17 cellular contexts compared by ENCODE assay signal in genomic region chr17:54455251-54455868, GRCh38.
DNase-seq lines count a peak whose midpoint lies in the region; ATAC-seq, FAIRE-seq and TF ChIP-seq lines count a peak whose summit lies in the region.
"Had no signal": no experiment of that assay in that cellular context is flagged by ENCODE, and none has a peak within 500 bp of the region (broad histone marks: within the 10 kb centered on the region; RNA-seq: fewer than 3 reads in every experiment).

No MANE protein-coding gene starts in this region.

- peaks cover 59% of the 10 kb centered on the region for H3K9me3 Mint-ChIP-seq in T-helper 2 cell treated with Interferon-gamma antibody and Interleukin-4, amounts not matched to agents 5 μg/mL and 100 μg/mL, for 36 hours

- no peak overlapping the region for H2BK120ac ChIP-seq in neuronal stem cell (ENCODE audit: low read depth, low read length)

- H2BK12ac ChIP-seq in neuronal stem cell (ENCODE audit: low read length): no peak overlapping the region

- H2AK5ac ChIP-seq in neuronal stem cell (ENCODE audit: low read depth, low read length): no peak overlapping the region

- H3K9ac ChIP-seq in HepG2 (ENCODE audit: insufficient read depth, low read depth, low read length) (no peak overlapping the region), neuronal stem cell (ENCODE audit: low read depth, low read length, poor library complexity) (no peak overlapping the region)

- intact Hi-C loops in HepG2 (cut with micrococcal nuclease; ENCODE audit: unreplicated experiment) (no loop called here), right lobe of liver (cut with DNase I) (no loop called here), left ventricle myocardium inferior (cut with micrococcal nuclease) (no loop called here)

- no peak overlapping the region for H3K18ac ChIP-seq in neuronal stem cell (ENCODE audit: low read length)

- no peak overlapping the region for H3K4ac ChIP-seq in neuronal stem cell (ENCODE audit: low read length)

- H3K9me3 ChIP-seq in HepG2 (ENCODE audit: low read length): peaks cover 95% of the 10 kb centered on the region
- no peaks in the 10 kb centered on the region for H3K9me3 ChIP-seq in right lobe of liver
- H3K9me3 ChIP-seq in neuronal stem cell (replicated peaks in 1 of 2; ENCODE audit: control insufficient read depth in 2 of 2, insufficient read depth in 1 of 2, low read depth in 1 of 2, low read length in 2 of 2): peaks cover 0 to 5% of the 10 kb centered on the region in 2 donors
- peaks cover 58% of the 10 kb centered on the region for H3K9me3 ChIP-seq in left ventricle myocardium inferior (replicated peaks)

- no peak for FAIRE-seq in HepG2 (lab: Jason Lieb, UNC)
- no peak for FAIRE-seq in GM12891 (lab: Jason Lieb, UNC)
- FAIRE-seq: GM12878 had no signal

- no peak overlapping the region for H3K14ac ChIP-seq in neuronal stem cell (ENCODE audit: low read length)

- ATAC-seq in HepG2 (no peak), right lobe of liver (no peak)
- ATAC-seq: GM12878 had no signal

- no peak for TF ChIP-seq RAD21 in HepG2 (CRISPR knock-in tag; IDR thresholded peaks at IDR 0.05)

- POLR2A ChIA-PET in HepG2 (lab: Yijun Ruan, JAX): no interaction called here

- no peak overlapping the region for H3K23ac ChIP-seq in neuronal stem cell (ENCODE audit: low read depth, low read length, poor library complexity)

- H3K27ac Mint-ChIP-seq in T-helper 2 cell treated with Interferon-gamma antibody and Interleukin-4, amounts not matched to agents 5 μg/mL and 100 μg/mL, for 36 hours: no peak overlapping the region
- H3K27ac Mint-ChIP-seq: B cell; CD4-positive, alpha-beta T cell; H9; HFFc6; IgD-negative memory B cell had no signal

- DNase-seq in HepG2 (ENCODE audit: low spot score): no peak
- no peak for DNase-seq in right lobe of liver
- DNase-seq in KBM-7: peak; percentile 6
- peak; percentile 1 for DNase-seq in astrocyte of the spinal cord (ENCODE audit: low read depth, low spot score)
- DNase-seq in neuronal stem cell (ENCODE audit: low spot score): peak; percentile 2
- DNase-seq in GM12891 (ENCODE audit: insufficient read length, low spot score): no peak
- DNase-seq in T-helper 2 cell treated with Interferon-gamma antibody and Interleukin-4, amounts not matched to agents 5 μg/mL and 100 μg/mL, for 36 hours (ENCODE audit: low spot score): no peak
- DNase-seq in left ventricle myocardium inferior: no peak
- DNase-seq: C1 segment of cervical spinal cord; CD4-positive, alpha-beta T cell; GOT3; H9; HFFc6; Karpas-422 had no signal

- no peak overlapping the region for H3K4me2 ChIP-seq in HepG2 (ENCODE audit: low read depth, low read length)
- no peak overlapping the region for H3K4me2 ChIP-seq in neuronal stem cell (ENCODE audit: insufficient read depth, low read length, poor library complexity, severe bottlenecking)

- no peaks in the 10 kb centered on the region for H4K20me1 ChIP-seq in HepG2 (ENCODE audit: insufficient read depth, low read length)

- TF ChIP-seq POLR2A in HepG2 (IDR thresholded peaks at IDR 0.05; ENCODE audit: insufficient read depth in 1 of 2, low read depth in 2 of 2, low read length in 2 of 2) (no peak), right lobe of liver (IDR thresholded peaks at IDR 0.05) (no peak), GM12891 (IDR thresholded peaks at IDR 0.05; ENCODE audit: low read depth, low read length) (no peak)

- H3K27ac ChIP-seq in HepG2 (ENCODE audit: extremely low read length, insufficient read depth, low read length) (no peak overlapping the region), right lobe of liver (no peak overlapping the region), neuronal stem cell (replicated peaks; ENCODE audit: low read length) (no peak overlapping the region), left ventricle myocardium inferior (replicated peaks) (no peak overlapping the region)

- no peaks in the 10 kb centered on the region for H3K79me1 ChIP-seq in neuronal stem cell (ENCODE audit: low read depth, low read length)

- CTCF ChIA-PET in HepG2 (lab: Yijun Ruan, JAX; ENCODE audit: low intra/inter-chr PET ratio, low total read pairs): no interaction called here

- TF ChIP-seq CTCF in HepG2 (CRISPR knock-in tag; IDR thresholded peaks at IDR 0.05) (no peak), right lobe of liver (IDR thresholded peaks at IDR 0.05) (no peak), astrocyte of the spinal cord (IDR thresholded peaks at IDR 0.05; ENCODE audit: low read depth, low read length) (no peak), left ventricle myocardium inferior (IDR thresholded peaks at IDR 0.05; ENCODE audit: borderline replicate concordance) (no peak)

- no peaks in the 10 kb centered on the region for H3K36me3 Mint-ChIP-seq in T-helper 2 cell treated with Interferon-gamma antibody and Interleukin-4, amounts not matched to agents 5 μg/mL and 100 μg/mL, for 36 hours (ENCODE audit: low read depth)
- H3K36me3 Mint-ChIP-seq: IgD-negative memory B cell had no signal

- H3K27me3 ChIP-seq in HepG2 (ENCODE audit: control insufficient read depth in 1 of 2, insufficient read depth in 2 of 2, low read length in 2 of 2): no peaks in the 10 kb centered on the region
- no peaks in the 10 kb centered on the region for H3K27me3 ChIP-seq in right lobe of liver
- no peaks in the 10 kb centered on the region for H3K27me3 ChIP-seq in neuronal stem cell (ENCODE audit: control insufficient read depth in 3 of 3, insufficient read depth in 3 of 3, low read depth in 1 of 3, low read length in 3 of 3)
- H3K27me3 ChIP-seq in left ventricle myocardium inferior (ENCODE audit: low read depth): no peaks in the 10 kb centered on the region

- no peaks in the 10 kb centered on the region for H3K79me2 ChIP-seq in HepG2 (ENCODE audit: insufficient read depth, low read length)

- H3K27me3 Mint-ChIP-seq in T-helper 2 cell treated with Interferon-gamma antibody and Interleukin-4, amounts not matched to agents 5 μg/mL and 100 μg/mL, for 36 hours (ENCODE audit: low read depth): no peaks in the 10 kb centered on the region
- H3K27me3 Mint-ChIP-seq: B cell; CD4-positive, alpha-beta T cell; IgD-negative memory B cell had no signal

- H3K4me1 ChIP-seq in HepG2 (ENCODE audit: insufficient read depth, low read length) (no peaks in the 10 kb centered on the region), right lobe of liver (no peaks in the 10 kb centered on the region), neuronal stem cell (ENCODE audit: control insufficient read depth in 2 of 2, insufficient read depth in 1 of 2, low read depth in 1 of 2, low read length in 2 of 2) (no peaks in the 10 kb centered on the region), left ventricle myocardium inferior (no peaks in the 10 kb centered on the region)

- H2BK5ac ChIP-seq in neuronal stem cell (ENCODE audit: low read length): no peak overlapping the region

- H3K4me1 Mint-ChIP-seq in T-helper 2 cell treated with Interferon-gamma antibody and Interleukin-4, amounts not matched to agents 5 μg/mL and 100 μg/mL, for 36 hours (ENCODE audit: low read depth): no peaks in the 10 kb centered on the region
- H3K4me1 Mint-ChIP-seq: B cell, H9, IgD-negative memory B cell had no signal

- in situ Hi-C loops in HepG2 (cut with HindIII; ENCODE audit: extremely low pct_ligation_motif_present, low pct_unique_long_range_greater_than_20kb) (no loop called here), KBM-7 (cut with MboI; ENCODE audit: low pct_unique_long_range_greater_than_20kb, low sequenced_read_pairs) (no loop called here), astrocyte of the spinal cord (cut with HindIII; ENCODE audit: low sequenced_read_pairs) (no loop called here)

- no peak overlapping the region for H3K4me3 Mint-ChIP-seq in T-helper 2 cell treated with Interferon-gamma antibody and Interleukin-4, amounts not matched to agents 5 μg/mL and 100 μg/mL, for 36 hours
- H3K4me3 Mint-ChIP-seq: B cell; CD4-positive, alpha-beta T cell; H9; HFFc6; IgD-negative memory B cell had no signal

- H2BK15ac ChIP-seq in neuronal stem cell (ENCODE audit: low read length): no peak overlapping the region

- WGBS in HepG2 (ENCODE audit: low lambda C conversion rate): 2% methylated on average over 2 of the region's 2 CpGs
- 51% methylated on average over 2 of the region's 2 CpGs for WGBS in right lobe of liver (ENCODE audit: insufficient coverage, low coverage, low lambda C conversion rate, missing lambda C conversion rate)
- WGBS in neuronal stem cell (ENCODE audit: extremely low coverage in 2 of 2, insufficient read length in 2 of 2, insufficient replicate concordance in 1 of 2), 2 donors: no CpG with 5 or more reads among the region's 2 CpGs

- BruUV-seq in HepG2 (replicated peaks; lab: Mats Ljungman, UMichigan): no TSS peak

- H4K91ac ChIP-seq in neuronal stem cell (ENCODE audit: low read depth, low read length, poor library complexity): no peak overlapping the region

- no peak overlapping the region for H4K8ac ChIP-seq in neuronal stem cell (ENCODE audit: low read depth, low read length)

- no peak overlapping the region for H2AFZ ChIP-seq in HepG2 (ENCODE audit: low read length)
- H2AFZ ChIP-seq in neuronal stem cell (ENCODE audit: low read length): no peak overlapping the region

- H3K4me3 ChIP-seq in HepG2 (replicated peaks in 1 of 3; ENCODE audit: insufficient read depth in 1 of 3, low read depth in 2 of 3, low read length in 3 of 3): no peak overlapping the region
- no peak overlapping the region for H3K4me3 ChIP-seq in right lobe of liver
- no peak overlapping the region for H3K4me3 ChIP-seq in astrocyte of the spinal cord (ENCODE audit: low read depth, low read length)
- no peak overlapping the region for H3K4me3 ChIP-seq in neuronal stem cell (ENCODE audit: low read length in 2 of 2)
- H3K4me3 ChIP-seq in left ventricle myocardium inferior: no peak overlapping the region
- H3K4me3 ChIP-seq: GM12878 had no signal

- TF ChIP-seq EP300 in HepG2 (IDR thresholded peaks at IDR 0.05; ENCODE audit: low read depth in 2 of 2, low read length in 2 of 2) (no peak), HepG2 (CRISPR knock-in tag; IDR thresholded peaks at IDR 0.05; ENCODE audit: borderline replicate concordance) (no peak)

- no peaks in the 10 kb centered on the region for H3K36me3 ChIP-seq in HepG2 (replicated peaks in 1 of 2; ENCODE audit: control insufficient read depth in 1 of 2, insufficient read depth in 2 of 2, low read length in 2 of 2)
- no peaks in the 10 kb centered on the region for H3K36me3 ChIP-seq in right lobe of liver
- no peaks in the 10 kb centered on the region for H3K36me3 ChIP-seq in neuronal stem cell (replicated peaks in 1 of 2; ENCODE audit: control insufficient read depth in 2 of 2, insufficient read depth in 2 of 2, low read length in 2 of 2)
- no peaks in the 10 kb centered on the region for H3K36me3 ChIP-seq in left ventricle myocardium inferior

TF ChIP-seq in HepG2, 621 proteins besides CTCF, POLR2A, EP300 and RAD21 (continues in another document):
- TF ChIP-seq FOXC1 (CRISPR knock-in tag; IDR thresholded peaks at IDR 0.05; ENCODE audit: borderline replicate concordance): no peak
- peak; percentile 94; the same call in 1 of the 2 replicates for TF ChIP-seq ZNF724P (CRISPR knock-in tag; IDR thresholded peaks at IDR 0.05; ENCODE audit: borderline replicate concordance)

TF ChIP-seq in GM12891, 5 proteins besides CTCF, POLR2A, EP300 and RAD21 (continues in another document):
- no peak for TF ChIP-seq TAF1 (IDR thresholded peaks at IDR 0.05; ENCODE audit: low read depth, low read length)
- no peak for TF ChIP-seq SPI1 (IDR thresholded peaks at IDR 0.05; ENCODE audit: low read depth, low read length)
- TF ChIP-seq PAX5 (IDR thresholded peaks at IDR 0.05; ENCODE audit: insufficient read depth, low read length, severe bottlenecking): no peak
- no peak for TF ChIP-seq POU2F2 (IDR thresholded peaks at IDR 0.05; ENCODE audit: low read depth, low read length)

Comparison
In these comparisons a context has a peak if more than half of its experiments do, and no peak if none do; other contexts are left out.
1. DNase-seq: peak in KBM-7 (single experiment), astrocyte of the spinal cord (single experiment) and neuronal stem cell (single experiment); none in HepG2 (single experiment), right lobe of liver (0 of 3), GM12891 (single experiment), T-helper 2 cell treated with Interferon-gamma antibody and Interleukin-4, amounts not matched to agents 5 μg/mL and 100 μg/mL, for 36 hours (single experiment) and left ventricle myocardium inferior (single experiment).